ENCODE assay signal across 20 cellular contexts in the genomic region with DNA sequence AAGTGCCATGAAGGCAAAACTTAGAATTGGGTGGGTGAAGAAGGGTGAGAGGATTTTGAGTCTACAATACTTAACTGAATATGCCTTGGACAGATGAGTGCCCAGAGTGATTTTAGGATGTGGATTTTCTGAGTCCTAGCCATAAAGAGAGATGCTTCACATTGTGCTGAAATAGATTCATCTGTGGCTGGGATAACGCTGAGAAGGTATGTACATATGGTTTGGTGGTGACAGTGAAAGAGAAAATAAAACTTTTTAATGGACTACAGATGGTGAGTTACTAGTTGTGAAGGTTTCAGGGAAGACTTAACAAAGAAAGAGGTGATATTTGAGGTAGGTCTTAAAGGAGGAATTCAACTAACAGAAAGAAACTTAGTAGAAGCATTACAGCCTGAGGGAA.
A peak's percentile ranks its signal among the peaks of the same experiment; 100 is the strongest.
DNase-seq lines count a peak whose midpoint lies in the region; ATAC-seq, FAIRE-seq and TF ChIP-seq lines count a peak whose summit lies in the region.
"Had no signal": no experiment of that assay in that cellular context is flagged by ENCODE, and none has a peak within 500 bp of the region (broad histone marks: within the 10 kb centered on the region; RNA-seq: fewer than 3 reads in every experiment).

No MANE protein-coding gene starts in this region.

- H3K4me3 ChIP-seq in GM12865 (ENCODE audit: low read depth, low read length) (no peak overlapping the region), MM.1S (ENCODE audit: low read length) (no peak overlapping the region), GM12878 (no peak overlapping the region)
- H3K4me3 ChIP-seq: A549; BLaER1 treated with 17β-estradiol and CSF1 and Interleukin-3, amounts not matched to agents 10 nM and 100 nM had no signal

- TF ChIP-seq CTCF in GM12865 (IDR thresholded peaks at IDR 0.05; ENCODE audit: insufficient read depth, low read depth, low read length, missing control alignments) (no peak), MM.1S (IDR thresholded peaks at IDR 0.05; ENCODE audit: low read length) (no peak), GM12878 (IDR thresholded peaks at IDR 0.05 in 2 of 3, conservative IDR thresholded peaks at IDR 0.05 in 1 of 3; ENCODE audit: control insufficient read depth in 2 of 3, extremely low read depth in 1 of 3, insufficient read depth in 1 of 3, low read depth in 3 of 3, low read length in 3 of 3) (no peak)

- no peak for TF ChIP-seq RAD21 in GM12878 (IDR thresholded peaks at IDR 0.05; ENCODE audit: insufficient read depth, low read depth, low read length)

- TF ChIP-seq EP300 in GM12878 (IDR thresholded peaks at IDR 0.05; ENCODE audit: borderline replicate concordance in 1 of 2, control insufficient read depth in 1 of 2, low read depth in 2 of 2, low read length in 2 of 2): no peak

- 0% methylated on average over 1 of the region's 1 CpG for WGBS in GM12878 (ENCODE audit: insufficient coverage, insufficient replicate concordance, low lambda C conversion rate, missing lambda C conversion rate)

- POLR2A ChIA-PET in GM12878 (lab: Charles Lee): no interaction called here

- ATAC-seq in GM12878 (peak; percentile 36; the same call in 2 of the 3 replicates), HG02588 (IDR thresholded peaks at IDR 0.05; ENCODE audit: unreplicated experiment) (no peak)
- ATAC-seq: A549; CD8-positive, alpha-beta T cell had no signal

- TF ChIP-seq POLR2A in GM12878 (IDR thresholded peaks at IDR 0.05; ENCODE audit: low read depth, low read length): no peak

- RAD21 ChIA-PET in GM12878 (lab: Charles Lee; ENCODE audit: unreplicated experiment): no interaction called here

- H4K20me1 ChIP-seq in MM.1S (ENCODE audit: insufficient read depth, low read length): no peaks in the 10 kb centered on the region
- H4K20me1 ChIP-seq in GM12878 (ENCODE audit: control insufficient read depth, insufficient read depth): no peaks in the 10 kb centered on the region
- H4K20me1 ChIP-seq: BLaER1 treated with 17β-estradiol and CSF1 and Interleukin-3, amounts not matched to agents 10 nM and 100 nM had no signal

- no peak overlapping the region for H3K9ac ChIP-seq in MM.1S (ENCODE audit: low read length)
- H3K9ac ChIP-seq in GM12878 (ENCODE audit: control insufficient read depth, insufficient read depth, low read length): no peak overlapping the region
- H3K9ac ChIP-seq: BLaER1 treated with 17β-estradiol and CSF1 and Interleukin-3, amounts not matched to agents 10 nM and 100 nM had no signal

- CTCF ChIA-PET in GM12878 (lab: Yijun Ruan, JAX): no interaction called here

- H3F3A ChIP-seq in MM.1S (ENCODE audit: insufficient read depth, low read length): no peaks in the 10 kb centered on the region

- H3K4me2 ChIP-seq in MM.1S (ENCODE audit: low read depth, low read length): no peak overlapping the region
- no peak overlapping the region for H3K4me2 ChIP-seq in GM12878 (ENCODE audit: control insufficient read depth, insufficient read depth)
- H3K4me2 ChIP-seq: A549; BLaER1 treated with 17β-estradiol and CSF1 and Interleukin-3, amounts not matched to agents 10 nM and 100 nM had no signal

- H3K27ac ChIP-seq in MM.1S (ENCODE audit: low read length) (no peak overlapping the region), GM12878 (ENCODE audit: control insufficient read depth, insufficient read depth) (no peak overlapping the region)
- H3K27ac ChIP-seq: 22Rv1; A549; BLaER1 treated with 17β-estradiol and CSF1 and Interleukin-3, amounts not matched to agents 10 nM and 100 nM; C4-2B had no signal

- H2AFZ ChIP-seq in MM.1S (ENCODE audit: low read length) (no peak overlapping the region), GM12878 (ENCODE audit: control insufficient read depth, low read depth, low read length) (no peak overlapping the region)

- no peaks in the 10 kb centered on the region for H3K79me2 ChIP-seq in MM.1S (ENCODE audit: low read length)
- H3K79me2 ChIP-seq in GM12878 (ENCODE audit: control insufficient read depth, insufficient read depth, low read length): no peaks in the 10 kb centered on the region

- H3K9me2 ChIP-seq in MM.1S (replicated peaks; ENCODE audit: insufficient read depth, low read length): no peaks in the 10 kb centered on the region

- H3K4me1 ChIP-seq in MM.1S (ENCODE audit: low read length): no peaks in the 10 kb centered on the region
- no peaks in the 10 kb centered on the region for H3K4me1 ChIP-seq in GM12878 (ENCODE audit: control insufficient read depth, insufficient read depth, low read length)
- H3K4me1 ChIP-seq: A549; BLaER1 treated with 17β-estradiol and CSF1 and Interleukin-3, amounts not matched to agents 10 nM and 100 nM; Caco-2 had no signal

- SMC1A ChIA-PET in GM12878 (lab: Charles Lee; ENCODE audit: uncharacterized antibody, unreplicated experiment): no interaction called here

- no peak for FAIRE-seq in GM12878 (lab: Jason Lieb, UNC)
- FAIRE-seq: A549, D721Med, G401.6, GM12891, GM19239 had no signal

- intact Hi-C loops in GM12878 (cut with micrococcal nuclease; ENCODE audit: unreplicated experiment): no loop called here

- H3K9me3 ChIP-seq in MM.1S (replicated peaks; ENCODE audit: insufficient read depth, low read length) (no peaks in the 10 kb centered on the region), GM12878 (replicated peaks; ENCODE audit: control insufficient read depth, insufficient read depth, low read length) (no peaks in the 10 kb centered on the region)
- H3K9me3 ChIP-seq: A549, Caco-2 had no signal

- DNase-seq in GM12865 (ENCODE audit: low read depth) (peak; percentile 5), MM.1S (peak; percentile 42), GM12878 (ENCODE audit: low read depth, low spot score) (no peak), NCI-H1930 (lab: John Stamatoyannopoulos, UW) (no peak)
- DNase-seq: AML-193; Caco-2; Calu3; CD4-positive, alpha-beta T cell; CD8-positive, alpha-beta T cell; DMS79 treated with DMSO at 0.1 percent for 48 hours; GF-D8 had no signal

- BruUV-seq in GM12878 (replicated peaks; lab: Mats Ljungman, UMichigan): no TSS peak

- H3K27me3 ChIP-seq in MM.1S (replicated peaks; ENCODE audit: insufficient read depth, low read length) (no peaks in the 10 kb centered on the region), GM12878 (replicated peaks in 1 of 2; ENCODE audit: control insufficient read depth in 2 of 2, insufficient read depth in 2 of 2, low read length in 1 of 2) (no peaks in the 10 kb centered on the region)
- H3K27me3 ChIP-seq: BLaER1 treated with 17β-estradiol and CSF1 and Interleukin-3, amounts not matched to agents 10 nM and 100 nM had no signal

- in situ Hi-C loops in GM12878 (cut with MboI): no loop called here

- H3K36me3 ChIP-seq in MM.1S (replicated peaks; ENCODE audit: insufficient read depth, low read length) (no peaks in the 10 kb centered on the region), GM12878 (ENCODE audit: control insufficient read depth in 2 of 2, insufficient read depth in 2 of 2, low read length in 1 of 2) (no peaks in the 10 kb centered on the region)
- H3K36me3 ChIP-seq: BLaER1 treated with 17β-estradiol and CSF1 and Interleukin-3, amounts not matched to agents 10 nM and 100 nM had no signal

TF ChIP-seq in GM12878, 131 proteins besides CTCF, POLR2A, EP300 and RAD21 (continues in another document):
- TF ChIP-seq ZBED1 (IDR thresholded peaks at IDR 0.05; ENCODE audit: borderline replicate concordance) (no peak), RCOR1 (conservative IDR thresholded peaks at IDR 0.05; ENCODE audit: low read depth, low read length) (no peak), FOXM1 (IDR thresholded peaks at IDR 0.05; ENCODE audit: low read depth, low read length) (no peak), JUND (IDR thresholded peaks at IDR 0.05; ENCODE audit: low read depth, low read length) (no peak), GATAD2B (conservative IDR thresholded peaks at IDR 0.05; ENCODE audit: low read depth) (no peak), ZNF24 (IDR thresholded peaks at IDR 0.05) (no peak), MYB (IDR thresholded peaks at IDR 0.05; ENCODE audit: borderline replicate concordance, low read depth, low read length) (no peak), RFX5 (IDR thresholded peaks at IDR 0.05; ENCODE audit: low read depth, low read length) (no peak), SIN3A (IDR thresholded peaks at IDR 0.05; ENCODE audit: low read depth, low read length) (no peak), NFYA (IDR thresholded peaks at IDR 0.05; ENCODE audit: borderline replicate concordance, low read depth, low read length) (no peak), SMC3 (IDR thresholded peaks at IDR 0.05; ENCODE audit: borderline replicate concordance, low read length) (no peak), ATF7 (IDR thresholded peaks at IDR 0.05; ENCODE audit: low read depth) (no peak)
- TF ChIP-seq, protein P1, sequence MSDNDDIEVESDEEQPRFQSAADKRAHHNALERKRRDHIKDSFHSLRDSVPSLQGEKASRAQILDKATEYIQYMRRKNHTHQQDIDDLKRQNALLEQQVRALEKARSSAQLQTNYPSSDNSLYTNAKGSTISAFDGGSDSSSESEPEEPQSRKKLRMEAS (IDR thresholded peaks at IDR 0.05; ENCODE audit: low read depth, low read length): no peak
- TF ChIP-seq, protein P2, sequence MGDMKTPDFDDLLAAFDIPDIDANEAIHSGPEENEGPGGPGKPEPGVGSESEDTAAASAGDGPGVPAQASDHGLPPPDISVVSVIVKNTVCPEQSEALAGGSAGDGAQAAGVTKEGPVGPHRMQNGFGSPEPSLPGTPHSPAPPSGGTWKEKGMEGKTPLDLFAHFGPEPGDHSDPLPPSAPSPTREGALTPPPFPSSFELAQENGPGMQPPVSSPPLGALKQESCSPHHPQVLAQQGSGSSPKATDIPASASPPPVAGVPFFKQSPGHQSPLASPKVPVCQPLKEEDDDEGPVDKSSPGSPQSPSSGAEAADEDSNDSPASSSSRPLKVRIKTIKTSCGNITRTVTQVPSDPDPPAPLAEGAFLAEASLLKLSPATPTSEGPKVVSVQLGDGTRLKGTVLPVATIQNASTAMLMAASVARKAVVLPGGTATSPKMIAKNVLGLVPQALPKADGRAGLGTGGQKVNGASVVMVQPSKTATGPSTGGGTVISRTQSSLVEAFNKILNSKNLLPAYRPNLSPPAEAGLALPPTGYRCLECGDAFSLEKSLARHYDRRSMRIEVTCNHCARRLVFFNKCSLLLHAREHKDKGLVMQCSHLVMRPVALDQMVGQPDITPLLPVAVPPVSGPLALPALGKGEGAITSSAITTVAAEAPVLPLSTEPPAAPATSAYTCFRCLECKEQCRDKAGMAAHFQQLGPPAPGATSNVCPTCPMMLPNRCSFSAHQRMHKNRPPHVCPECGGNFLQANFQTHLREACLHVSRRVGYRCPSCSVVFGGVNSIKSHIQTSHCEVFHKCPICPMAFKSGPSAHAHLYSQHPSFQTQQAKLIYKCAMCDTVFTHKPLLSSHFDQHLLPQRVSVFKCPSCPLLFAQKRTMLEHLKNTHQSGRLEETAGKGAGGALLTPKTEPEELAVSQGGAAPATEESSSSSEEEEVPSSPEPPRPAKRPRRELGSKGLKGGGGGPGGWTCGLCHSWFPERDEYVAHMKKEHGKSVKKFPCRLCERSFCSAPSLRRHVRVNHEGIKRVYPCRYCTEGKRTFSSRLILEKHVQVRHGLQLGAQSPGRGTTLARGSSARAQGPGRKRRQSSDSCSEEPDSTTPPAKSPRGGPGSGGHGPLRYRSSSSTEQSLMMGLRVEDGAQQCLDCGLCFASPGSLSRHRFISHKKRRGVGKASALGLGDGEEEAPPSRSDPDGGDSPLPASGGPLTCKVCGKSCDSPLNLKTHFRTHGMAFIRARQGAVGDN (IDR thresholded peaks at IDR 0.05): no peak

Comparison
In these comparisons a context has a peak if more than half of its experiments do, and no peak if none do; other contexts are left out.
1. DNase-seq: peak in GM12865 (single experiment) and MM.1S (single experiment); none in GM12878 (single experiment) and NCI-H1930 (0 of 2).